ENCODE assay signal across 30 cellular contexts in the genomic region with DNA sequence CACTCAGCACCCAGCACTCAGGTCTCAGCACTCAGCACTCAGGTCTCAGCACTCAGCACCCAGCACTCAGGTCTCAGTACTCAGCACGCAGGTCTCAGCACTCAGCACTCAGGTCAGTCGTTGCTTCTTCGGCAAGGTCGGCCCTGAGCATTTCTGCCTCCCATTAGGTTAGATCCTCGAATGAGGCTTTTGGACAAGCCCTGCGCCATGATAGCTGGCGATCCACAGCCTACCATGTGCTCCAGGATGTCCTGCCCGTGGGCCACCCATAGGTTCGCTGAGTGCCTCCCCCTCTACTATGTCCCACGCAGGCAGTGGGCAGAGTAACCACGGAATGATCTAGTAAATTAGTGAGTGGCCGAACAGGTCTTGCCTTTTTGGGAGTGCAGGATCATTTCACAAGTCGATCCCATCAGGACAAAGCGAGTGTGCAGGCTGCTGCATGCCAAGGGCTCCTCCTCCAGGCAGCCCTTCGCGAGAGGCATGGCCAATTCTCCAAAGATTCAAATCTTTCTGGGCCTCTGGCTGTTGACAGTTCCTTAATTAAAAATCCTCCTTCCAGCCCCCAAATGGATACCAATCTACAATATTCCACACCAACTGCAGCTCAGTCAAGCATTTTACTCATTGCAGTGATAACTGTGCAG.
"Had no signal": no experiment of that assay in that cellular context is flagged by ENCODE, and none has a peak within 500 bp of the region (broad histone marks: within the 10 kb centered on the region; RNA-seq: fewer than 3 reads in every experiment).

No MANE protein-coding gene starts in this region.

- H3K36me3 Mint-ChIP-seq: activated naive CD8-positive, alpha-beta T cell treated with anti-CD3 and anti-CD28 coated beads, Interleukin-2, amount 10 ng/mL, durations not matched to agents 7 days and 5 days; brain had no signal

- H3K4me2 ChIP-seq: KMS-11, SK-N-SH had no signal

- H3K9me3 Mint-ChIP-seq: activated CD4-positive, alpha-beta memory T cell treated with anti-CD3 and anti-CD28 coated beads, Interleukin-2, amount 10 ng/mL, durations not matched to agents 7 days and 5 days; activated naive CD8-positive, alpha-beta T cell treated with anti-CD3 and anti-CD28 coated beads, Interleukin-2, amount 10 ng/mL, durations not matched to agents 7 days and 5 days; activated T-helper 17 cell treated with anti-CD3 and anti-CD28 coated beads, Interleukin-2, amount 50 U/mL, for 72 hours; central memory CD8-positive, alpha-beta T cell had no signal

- ATAC-seq: activated CD4-positive, alpha-beta T cell treated with anti-CD3 and anti-CD28 coated beads for 36 hours; activated T-helper 17 cell treated with anti-CD3 and anti-CD28 coated beads, Interleukin-2, amount 50 U/mL, for 72 hours had no signal

- H3K4me1 ChIP-seq: adrenal gland, Peyer's patch, SJCRH30 had no signal

- H3K4me3 ChIP-seq: adrenal gland, Peyer's patch, SJCRH30 had no signal

- H3K9me2 ChIP-seq: SK-N-SH had no signal

- H3K27me3 Mint-ChIP-seq: activated CD4-positive, alpha-beta memory T cell treated with anti-CD3 and anti-CD28 coated beads, Interleukin-2, amount 10 ng/mL, durations not matched to agents 7 days and 5 days; activated naive CD8-positive, alpha-beta T cell treated with anti-CD3 and anti-CD28 coated beads, Interleukin-2, amount 10 ng/mL, durations not matched to agents 7 days and 5 days; brain had no signal

- H3K27me3 ChIP-seq: adrenal gland, Peyer's patch, SJCRH30 had no signal

- H3K27ac Mint-ChIP-seq: activated CD4-positive, alpha-beta memory T cell treated with anti-CD3 and anti-CD28 coated beads, Interleukin-2, amount 10 ng/mL, durations not matched to agents 7 days and 5 days; activated CD4-positive, alpha-beta T cell treated with anti-CD3 and anti-CD28 coated beads for 36 hours; activated naive CD8-positive, alpha-beta T cell treated with anti-CD3 and anti-CD28 coated beads, Interleukin-2, amount 10 ng/mL, durations not matched to agents 7 days and 5 days; activated T-helper 17 cell treated with anti-CD3 and anti-CD28 coated beads, Interleukin-2, amount 50 U/mL, for 72 hours had no signal

- H3K36me3 ChIP-seq: adrenal gland, Peyer's patch, SJCRH30 had no signal

- DNase-seq: activated CD4-positive, alpha-beta memory T cell treated with anti-CD3 and anti-CD28 coated beads, Interleukin-2, amount 10 ng/mL, durations not matched to agents 7 days and 5 days; activated CD4-positive, alpha-beta T cell treated with anti-CD3 and anti-CD28 coated beads for 36 hours; activated CD4-positive, alpha-beta T cell treated with anti-CD3 and anti-CD28 coated beads, Interleukin-2, amount 50 U/mL, for 1 hour; activated gamma-delta T cell; activated naive CD4-positive, alpha-beta T cell treated with anti-CD3 and anti-CD28 coated beads, Interleukin-2, amount 50 U/mL, for 16 hours; activated naive CD8-positive, alpha-beta T cell treated with anti-CD3 and anti-CD28 coated beads, Interleukin-2, amount 10 ng/mL, durations not matched to agents 7 days and 5 days; activated T-cell treated with anti-CD3 and anti-CD28 coated beads for 4 hours; activated T-cell treated with anti-CD3 and anti-CD28 coated beads, Interleukin-2, amount 50 U/mL, for 48 hours; adrenal gland; MM.1S; NCI-H1105; NCI-H1436; NCI-H1694 treated with DMSO at 0.1 percent for 48 hours; NCI-H2029 treated with DMSO at 0.1 percent for 48 hours; NCI-H345; NCI-H510A; NCI-H526 treated with DMSO at 0.1 percent for 48 hours; NCI-H82; NK-92 treated with Interleukin-12 subunit alpha and Interleukin-12 subunit beta, amount 100 ng/mL, for 24 hours; Right ventricle myocardium superior; SJCRH30; SK-N-SH; T-helper 1 cell had no signal

- H3K4me3 Mint-ChIP-seq: activated CD4-positive, alpha-beta memory T cell treated with anti-CD3 and anti-CD28 coated beads, Interleukin-2, amount 10 ng/mL, durations not matched to agents 7 days and 5 days; activated CD4-positive, alpha-beta T cell treated with anti-CD3 and anti-CD28 coated beads for 36 hours; activated naive CD8-positive, alpha-beta T cell treated with anti-CD3 and anti-CD28 coated beads, Interleukin-2, amount 10 ng/mL, durations not matched to agents 7 days and 5 days; activated T-helper 17 cell treated with anti-CD3 and anti-CD28 coated beads, Interleukin-2, amount 50 U/mL, for 72 hours; brain; central memory CD8-positive, alpha-beta T cell had no signal

- H3K9ac ChIP-seq: KMS-11, SK-N-SH had no signal

- H3K4me1 Mint-ChIP-seq: activated CD4-positive, alpha-beta memory T cell treated with anti-CD3 and anti-CD28 coated beads, Interleukin-2, amount 10 ng/mL, durations not matched to agents 7 days and 5 days; activated CD4-positive, alpha-beta T cell treated with anti-CD3 and anti-CD28 coated beads for 36 hours; activated naive CD8-positive, alpha-beta T cell treated with anti-CD3 and anti-CD28 coated beads, Interleukin-2, amount 10 ng/mL, durations not matched to agents 7 days and 5 days; activated T-helper 17 cell treated with anti-CD3 and anti-CD28 coated beads, Interleukin-2, amount 50 U/mL, for 72 hours had no signal

- H3K9me3 ChIP-seq: adrenal gland, Peyer's patch, SJCRH30, SK-N-SH had no signal

- H3K27ac ChIP-seq: adrenal gland, KMS-11, Peyer's patch, RWPE1, SJCRH30, VCaP had no signal
